Comparison of ENCODE assay signal across 5 cellular contexts in the genomic region with DNA sequence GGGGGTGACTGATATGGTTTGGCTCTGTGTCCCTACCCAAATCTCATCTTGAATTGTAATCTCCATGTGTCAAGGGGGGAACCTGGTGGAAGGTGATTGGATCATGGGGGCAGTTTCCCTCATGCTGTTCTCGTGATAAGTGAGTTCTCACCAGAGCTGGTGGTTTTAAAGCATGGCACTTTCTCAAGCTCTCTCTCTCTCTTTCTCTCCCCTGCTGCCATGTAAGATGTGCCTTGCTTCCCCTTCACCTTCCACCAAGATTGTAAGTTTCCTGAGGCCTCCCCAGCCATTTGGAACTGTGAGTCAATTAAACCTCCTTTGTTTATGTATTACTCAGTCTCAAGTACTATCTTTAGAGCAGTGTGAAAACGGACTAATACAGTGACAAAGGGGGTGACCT. TPM values are rescaled to one million over a fixed set of nuclear protein-coding genes. Genes with fewer than 3 reads are reported as not detected.
"Had no signal": no experiment of that assay in that cellular context is flagged by ENCODE, and none has a peak within 500 bp of the region (broad histone marks: within the 10 kb centered on the region; RNA-seq: fewer than 3 reads in every experiment).

No MANE protein-coding gene starts in this region.

RNA-seq across cellular contexts. Expression of a gene that starts 8.4 kb away (rescaled TPM):
- total RNA-seq: HepG2, HT-29, HT1080, IMR-90 had no signal
- polyA plus RNA-seq: HepG2, IgD-negative memory B cell, IMR-90 had no signal
